In genomic region chr1:167755568-167756145, GRCh38 we compare ENCODE assay signal across 18 cellular contexts. TPM values are rescaled to one million over a fixed set of nuclear protein-coding genes. Genes with fewer than 3 reads are reported as not detected.
A peak's percentile ranks its signal among the peaks of the same experiment; 100 is the strongest.
DNase-seq lines count a peak whose midpoint lies in the region; ATAC-seq, FAIRE-seq and TF ChIP-seq lines count a peak whose summit lies in the region.
"Had no signal": no experiment of that assay in that cellular context is flagged by ENCODE, and none has a peak within 500 bp of the region (broad histone marks: within the 10 kb centered on the region; RNA-seq: fewer than 3 reads in every experiment).

No MANE protein-coding gene starts in this region.

- peaks cover 70% of the 10 kb centered on the region for H3K79me2 ChIP-seq in DOHH2 (ENCODE audit: control insufficient read depth, low read length)

- H3K27ac ChIP-seq in DOHH2 (ENCODE audit: low read depth, low read length) (peak overlapping the region; percentile 14; the same call in 1 of the 2 replicates), small intestine (ENCODE audit: low read depth in 1 of 2, low read length in 1 of 2) (no peak overlapping the region), esophagus muscularis mucosa (replicated peaks in 1 of 4) (no peak overlapping the region)

- no peak for TF ChIP-seq CTCF in DOHH2 (IDR thresholded peaks at IDR 0.05; ENCODE audit: low read depth, low read length, poor library complexity, severe bottlenecking)
- TF ChIP-seq CTCF in esophagus muscularis mucosa (IDR thresholded peaks at IDR 0.05), result no peak

- no peak for TF ChIP-seq POLR2A in esophagus muscularis mucosa (IDR thresholded peaks at IDR 0.05; ENCODE audit: low read depth)

- 66 to 77% (median 72%) methylated on average over 6 of the region's 6 CpGs for WGBS in small intestine, 3 donors
- 70% methylated on average over 6 of the region's 6 CpGs for WGBS in esophagus muscularis mucosa

- H3F3A ChIP-seq in DOHH2 (ENCODE audit: control insufficient read depth, insufficient read depth), result peaks cover 33% of the 10 kb centered on the region

- no peak for TF ChIP-seq EP300 in esophagus muscularis mucosa (IDR thresholded peaks at IDR 0.05)

- intact Hi-C loops in sciatic nerve (cut with DNase I) (no loop called here), esophagus muscularis mucosa (cut with DNase I) (no loop called here)

- in situ Hi-C loops in SK-MEL-5 (cut with HindIII; ENCODE audit: low pct_unique_long_range_greater_than_20kb, low sequenced_read_pairs), result no loop called here
- in situ Hi-C loops in HAP-1 (cut with MboI; ENCODE audit: low sequenced_read_pairs), result no loop called here

- DNase-seq in SK-MEL-5 (ENCODE audit: low read depth, low spot score), result peak; percentile 97
- peak; percentile 25 for DNase-seq in medulla oblongata (ENCODE audit: extremely low spot score)
- no peak for DNase-seq in sciatic nerve (ENCODE audit: low spot score)
- DNase-seq in kidney tubule cell (ENCODE audit: low spot score), result no peak
- DNase-seq in small intestine, result no peak
- DNase-seq in esophagus muscularis mucosa (ENCODE audit: extremely low spot score), result no peak
- no peak for DNase-seq in HAP-1 (ENCODE audit: low spot score in 2 of 2)
- DNase-seq: CD8-positive, alpha-beta memory T cell; KBM-7; NCI-H1105; NCI-H187; NCI-H446 treated with DMSO at 0.1 percent for 48 hours; NCI-H748 treated with DMSO at 0.1 percent for 48 hours had no signal

- H3K36me3 ChIP-seq in DOHH2 (ENCODE audit: control insufficient read depth, low read length) (peaks cover 6% of the 10 kb centered on the region), small intestine (ENCODE audit: control insufficient read depth in 2 of 2, insufficient read depth in 2 of 2, low read length in 2 of 2) (no peaks in the 10 kb centered on the region), esophagus muscularis mucosa (no peaks in the 10 kb centered on the region), HAP-1 (replicated peaks) (no peaks in the 10 kb centered on the region)

- H4K20me1 ChIP-seq in DOHH2 (ENCODE audit: control insufficient read depth, insufficient read depth, low read depth, low read length), result no peaks in the 10 kb centered on the region

- 0 out of 2 replicates have a peak overlapping the region, but pooled peaks have one; percentile 0 for H3K4me2 ChIP-seq in DOHH2 (ENCODE audit: low read length)

- H3K4me3 ChIP-seq in DOHH2 (ENCODE audit: low read length) (no peak overlapping the region), small intestine (ENCODE audit: low read depth in 1 of 2, low read length in 2 of 2) (no peak overlapping the region), esophagus muscularis mucosa (no peak overlapping the region), HAP-1 (no peak overlapping the region)

- peak; percentile 31 for ATAC-seq in sciatic nerve
- ATAC-seq: HCT116, Right ventricle myocardium inferior, SK-N-SH treated with all-trans-retinoic acid at 6 μM for 48 hours had no signal

- H3K9me2 ChIP-seq in DOHH2 (replicated peaks; ENCODE audit: control insufficient read depth, low read length), result no peaks in the 10 kb centered on the region; the same call in 1 of the 2 replicates

- peaks cover 74% of the 10 kb centered on the region for H3K4me1 ChIP-seq in DOHH2 (ENCODE audit: control insufficient read depth, low read length)
- H3K4me1 ChIP-seq in small intestine (ENCODE audit: control insufficient read depth in 2 of 2, insufficient read depth in 1 of 2, low read depth in 1 of 2, low read length in 1 of 2), result peaks cover 5 to 10% of the 10 kb centered on the region in 2 donors
- peaks cover 33 to 52% (median 46%) of the 10 kb centered on the region in 4 donors for H3K4me1 ChIP-seq in esophagus muscularis mucosa
- H3K4me1 ChIP-seq in HAP-1, result peaks cover 11% of the 10 kb centered on the region

- H3K9me3 ChIP-seq in DOHH2 (ENCODE audit: control insufficient read depth, insufficient read depth, low read length) (no peaks in the 10 kb centered on the region), small intestine (ENCODE audit: control insufficient read depth, low read depth) (no peaks in the 10 kb centered on the region), esophagus muscularis mucosa (no peaks in the 10 kb centered on the region), HAP-1 (no peaks in the 10 kb centered on the region)

- H3K27me3 ChIP-seq in DOHH2 (ENCODE audit: control insufficient read depth, low read length) (no peaks in the 10 kb centered on the region), small intestine (ENCODE audit: control insufficient read depth in 2 of 2, insufficient read depth in 2 of 2, low read length in 2 of 2) (no peaks in the 10 kb centered on the region), esophagus muscularis mucosa (no peaks in the 10 kb centered on the region), HAP-1 (ENCODE audit: low read depth) (no peaks in the 10 kb centered on the region)

- FAIRE-seq in small intestine (lab: Jason Lieb, UNC), result no peak
- FAIRE-seq: GM18507 had no signal

RNA-seq across cellular contexts. Expression of gene MPZL1, which starts 33.9 kb away (rescaled TPM):
- total RNA-seq in SK-MEL-5 (2014; rRNA removed; shearing (Covaris generic)), result 104 and 123 TPM in 2 replicates
- 89.4 and 121 TPM in 2 replicates for polyA plus RNA-seq in SK-MEL-5 (2015; cell fraction: cytosol; rRNA removed)
- 41.1 and 50.4 TPM in 2 replicates for polyA plus RNA-seq in SK-MEL-5 (2015; cell fraction: nucleus; rRNA removed)
- total RNA-seq in sciatic nerve (102 TPM), esophagus muscularis mucosa (100 to 1,000 TPM in 2 of 4 donors, 10 to 100 TPM in 2; 72.7 to 130 (median 107) TPM)
- 10 to 100 TPM in 1 of 3 donors, 1 to 10 TPM in 2; 8.1 to 54.1 (median 8.6) TPM for polyA plus RNA-seq in small intestine

Comparison
In these comparisons a context has a peak if more than half of its experiments do, and no peak if none do; other contexts are left out.
1. DNase-seq: peak in SK-MEL-5 (single experiment) and medulla oblongata (single experiment); none in sciatic nerve (single experiment), kidney tubule cell (single experiment), small intestine (single experiment), esophagus muscularis mucosa (single experiment) and HAP-1 (0 of 2).